Comparison of ENCODE assay signal across 2 cellular contexts in genomic region chr9:115972802-115973201, GRCh38.
A peak's percentile ranks its signal among the peaks of the same experiment; 100 is the strongest.
TF ChIP-seq lines count a peak whose summit lies in the region.

No MANE protein-coding gene starts in this region.

TF ChIP-seq in A549, 52 proteins besides CTCF, POLR2A, EP300 and RAD21 (continued from another document):
- TF ChIP-seq ELK1 (IDR thresholded peaks at IDR 0.05; ENCODE audit: low read depth, low read length), result no peak
- TF ChIP-seq ZFP36 (IDR thresholded peaks at IDR 0.05; ENCODE audit: borderline replicate concordance, partially characterized antibody), result no peak
- peak; percentile 75 for TF ChIP-seq SMC3 (IDR thresholded peaks at IDR 0.05)
- TF ChIP-seq HMGXB4 (CRISPR knock-in tag; IDR thresholded peaks at IDR 0.05; ENCODE audit: borderline replicate concordance), result no peak
- no peak for TF ChIP-seq USF2 (IDR thresholded peaks at IDR 0.05)
- no peak for TF ChIP-seq TFCP2L1 (CRISPR knock-in tag; IDR thresholded peaks at IDR 0.05)
- no peak for TF ChIP-seq HOXB5 (CRISPR knock-in tag; IDR thresholded peaks at IDR 0.05)
- no peak for TF ChIP-seq FOXS1 (CRISPR knock-in tag; IDR thresholded peaks at IDR 0.05)
- TF ChIP-seq JUNB (IDR thresholded peaks at IDR 0.05), result peak; percentile 85
- no peak for TF ChIP-seq REST (IDR thresholded peaks at IDR 0.05)
- no peak for TF ChIP-seq ZNF302 (CRISPR knock-in tag; IDR thresholded peaks at IDR 0.05)
- no peak for TF ChIP-seq NR3C1 (IDR thresholded peaks at IDR 0.05)
- no peak for TF ChIP-seq KDM1A (IDR thresholded peaks at IDR 0.05; ENCODE audit: low read depth)
- peak; percentile 75 to 92 for TF ChIP-seq JUN (IDR thresholded peaks at IDR 0.05)
- peak; percentile 95 for TF ChIP-seq BCL3 (IDR thresholded peaks at IDR 0.05)
- TF ChIP-seq HES2 (IDR thresholded peaks at IDR 0.05), result peak; percentile 68; the same call in 1 of the 2 replicates
- TF ChIP-seq FOSL2 (IDR thresholded peaks at IDR 0.05), result 0 out of 2 replicates have a peak, but pooled peaks have one; percentile 5
- peak; percentile 59 for TF ChIP-seq FOSL2 (CRISPR knock-in tag; IDR thresholded peaks at IDR 0.05)
- TF ChIP-seq CBX8 (IDR thresholded peaks at IDR 0.05), result no peak
- TF ChIP-seq NPAS2 (CRISPR knock-in tag; IDR thresholded peaks at IDR 0.05; ENCODE audit: borderline replicate concordance), result no peak
- no peak for TF ChIP-seq ZSCAN20 (CRISPR knock-in tag; IDR thresholded peaks at IDR 0.05)
- TF ChIP-seq CEBPB (IDR thresholded peaks at IDR 0.05), result peak; percentile 84 to 92
- TF ChIP-seq SREBF2 (IDR thresholded peaks at IDR 0.05), result no peak
- TF ChIP-seq NFE2L2 (conservative IDR thresholded peaks at IDR 0.05; ENCODE audit: low read length), result no peak
- no peak for TF ChIP-seq EHMT2 (IDR thresholded peaks at IDR 0.05; ENCODE audit: low read depth)
TF ChIP-seq in A549: peak in this region for 8.

TF ChIP-seq in IMR-90, 13 proteins besides CTCF, POLR2A, EP300 and RAD21:
- TF ChIP-seq USF2 (IDR thresholded peaks at IDR 0.05; ENCODE audit: low read depth, low read length) (no peak), ELK1 (IDR thresholded peaks at IDR 0.05; ENCODE audit: borderline replicate concordance, low read depth, low read length) (no peak), CHD1 (IDR thresholded peaks at IDR 0.05; ENCODE audit: low read depth, low read length) (no peak), FOS (IDR thresholded peaks at IDR 0.05; ENCODE audit: low read depth, low read length) (no peak), SMC3 (IDR thresholded peaks at IDR 0.05; ENCODE audit: low read depth, low read length) (no peak), NFE2L2 (IDR thresholded peaks at IDR 0.05; ENCODE audit: low read depth, low read length) (no peak), BHLHE40 (IDR thresholded peaks at IDR 0.05; ENCODE audit: low read depth, low read length) (no peak)
